8 cellular contexts compared by ENCODE assay signal in the genomic region with DNA sequence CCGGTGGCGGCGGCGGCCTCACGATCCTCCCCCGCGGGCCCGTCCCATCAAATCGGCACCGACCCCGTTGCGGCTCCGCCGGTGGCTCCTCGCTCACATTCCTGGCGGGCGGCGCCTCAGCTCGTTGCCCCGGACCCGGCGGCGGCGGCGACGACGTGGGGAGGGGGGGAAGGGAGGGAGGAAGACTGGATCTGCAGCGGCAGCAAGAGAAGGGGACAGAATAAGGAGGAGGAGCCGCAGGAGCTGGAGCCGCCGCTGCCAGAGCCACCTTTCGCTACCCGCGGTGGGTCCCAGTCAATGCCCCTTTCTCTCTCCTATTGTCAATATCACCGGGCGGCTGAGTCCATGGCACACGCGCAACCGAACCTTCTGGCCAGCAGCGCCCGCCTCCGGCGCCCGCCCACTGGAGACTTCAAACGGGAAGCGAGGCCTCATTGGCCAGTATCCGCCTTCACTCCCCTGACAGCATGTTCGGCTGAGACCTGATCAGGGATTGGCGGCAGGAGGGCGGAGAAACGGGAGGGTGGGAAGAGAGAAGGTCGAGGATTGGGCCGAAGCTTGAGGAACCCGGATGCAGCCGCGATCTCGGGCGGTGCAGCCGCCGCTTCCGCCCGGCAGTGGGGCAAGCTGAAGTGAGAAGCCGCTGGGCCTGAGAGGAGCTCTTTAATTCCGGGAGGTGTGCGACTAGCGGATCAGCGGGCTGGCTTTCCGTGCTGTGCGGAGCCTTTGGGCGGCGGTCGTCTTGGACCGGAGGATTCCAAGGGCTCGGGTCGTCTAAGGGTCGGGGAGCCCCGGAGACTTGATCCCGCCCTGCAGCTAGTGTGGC. TPM values are rescaled to one million over a fixed set of nuclear protein-coding genes. Genes with fewer than 3 reads are reported as not detected.
DNase-seq lines count a peak whose midpoint lies in the region; ATAC-seq and TF ChIP-seq lines count a peak whose summit lies in the region.

Gene PPP2R5E, minus strand, starts transcription at position 378 of the 826 bp plus-strand sequence. CDS start 3,692 bp downstream, outside the sequence.

- H3K27me3 Mint-ChIP-seq in activated CD4-positive, alpha-beta T cell treated with anti-CD3 and anti-CD28 coated beads for 36 hours = no peaks in the 10 kb centered on the region

- peak; percentile 100 for DNase-seq in Ammon's horn (ENCODE audit: low spot score)
- peak; percentile 87 for DNase-seq in GM19238 (ENCODE audit: insufficient read length, low spot score)
- DNase-seq in NCI-H524 (lab: John Stamatoyannopoulos, UW) = peak; percentile 99 to 100
- peak; percentile 98 for DNase-seq in activated CD4-positive, alpha-beta T cell treated with anti-CD3 and anti-CD28 coated beads for 36 hours
- peak; percentile 97 for DNase-seq in kidney epithelial cell (ENCODE audit: low read depth)
- peak; percentile 96 to 97 for DNase-seq in stimulated activated CD4-positive, alpha-beta T cell treated with anti-CD3 and anti-CD28 coated beads, Interleukin-15, amount 100 ng/mL, for 48 hours (ENCODE audit: low read depth in 2 of 2)

- H3K27ac Mint-ChIP-seq in activated CD4-positive, alpha-beta T cell treated with anti-CD3 and anti-CD28 coated beads for 36 hours = peak within 1 kb of the TSS; percentile 85

- peak; percentile 94 for ATAC-seq in HG03442 (IDR thresholded peaks at IDR 0.05; ENCODE audit: unreplicated experiment)
- ATAC-seq in activated CD4-positive, alpha-beta T cell treated with anti-CD3 and anti-CD28 coated beads for 36 hours = peak; percentile 99

- no peaks in the 10 kb centered on the region for H3K27me3 ChIP-seq in kidney epithelial cell (ENCODE audit: control insufficient read depth, insufficient read depth, low read length)

- peaks cover 1% of the 10 kb centered on the region for H3K36me3 ChIP-seq in kidney epithelial cell (ENCODE audit: control insufficient read depth, insufficient read depth, low read length)

- POLR2A ChIA-PET in activated CD4-positive, alpha-beta T cell treated with anti-CD3 and anti-CD28 coated beads for 36 hours (lab: Charles Lee) = interaction anchor here (0.6 to 1.4 kb wide), 4 partner anchors 13 to 844 kb away, joined by 3 to 11 read pairs (median 6); partner anchors contain the start of gene WDR89

- no peak for TF ChIP-seq CTCF in kidney epithelial cell (IDR thresholded peaks at IDR 0.05; ENCODE audit: insufficient read depth, low read length, poor library complexity, severe bottlenecking)

- intact Hi-C loops in activated CD4-positive, alpha-beta T cell treated with anti-CD3 and anti-CD28 coated beads for 36 hours (cut with DNase I, micrococcal nuclease) = loop anchor here (1.0 to 10.0 kb wide), 8 partner anchors 65 to 962 kb away; partner anchors contain the start of genes MTHFD1 (in 1 of the 2), SGPP1 (in 1 of the 2), SYNE2 (in 1 of the 2) and ZBTB1 (in 1 of the 2)

- no peaks in the 10 kb centered on the region for H3K9me3 Mint-ChIP-seq in activated CD4-positive, alpha-beta T cell treated with anti-CD3 and anti-CD28 coated beads for 36 hours (ENCODE audit: low read depth)

- H3K27ac ChIP-seq in cingulate gyrus (ENCODE audit: low read depth, low read length) = peak within 1 kb of the TSS; percentile 84

- peak within 1 kb of the TSS; percentile 89 for H3K4me3 ChIP-seq in kidney epithelial cell (ENCODE audit: low read depth, low read length)

- H3K4me1 Mint-ChIP-seq in activated CD4-positive, alpha-beta T cell treated with anti-CD3 and anti-CD28 coated beads for 36 hours = peaks cover 26% of the 10 kb centered on the region

- peaks cover 14% of the 10 kb centered on the region for H3K36me3 Mint-ChIP-seq in activated CD4-positive, alpha-beta T cell treated with anti-CD3 and anti-CD28 coated beads for 36 hours (ENCODE audit: low read depth)

- peak within 1 kb of the TSS; percentile 86 for H3K4me3 Mint-ChIP-seq in activated CD4-positive, alpha-beta T cell treated with anti-CD3 and anti-CD28 coated beads for 36 hours

- CTCF ChIA-PET in activated CD4-positive, alpha-beta T cell treated with anti-CD3 and anti-CD28 coated beads for 36 hours (lab: Charles Lee) = interaction anchor here (1.0 to 2.0 kb wide), 6 partner anchors 11 to 227 kb away, joined by 3 to 11 read pairs (median 4); no protein-coding TSS in a partner anchor

RNA-seq across cellular contexts. Expression of gene PPP2R5E, which starts in this region (rescaled TPM):
- 10 to 100 TPM; 38.4 to 40.4 TPM for total RNA-seq in activated CD4-positive, alpha-beta T cell treated with anti-CD3 and anti-CD28 coated beads for 36 hours
- total RNA-seq in kidney epithelial cell = 21.6 and 22.3 TPM in 2 replicates

Comparison
In these comparisons a context has a peak if more than half of its experiments do, and no peak if none do; other contexts are left out.
1. Peak in every context shown above with its lines: DNase-seq, ATAC-seq, H3K4me3 ChIP-seq and H3K27ac ChIP-seq.